24 cellular contexts compared by ENCODE assay signal in the genomic region with DNA sequence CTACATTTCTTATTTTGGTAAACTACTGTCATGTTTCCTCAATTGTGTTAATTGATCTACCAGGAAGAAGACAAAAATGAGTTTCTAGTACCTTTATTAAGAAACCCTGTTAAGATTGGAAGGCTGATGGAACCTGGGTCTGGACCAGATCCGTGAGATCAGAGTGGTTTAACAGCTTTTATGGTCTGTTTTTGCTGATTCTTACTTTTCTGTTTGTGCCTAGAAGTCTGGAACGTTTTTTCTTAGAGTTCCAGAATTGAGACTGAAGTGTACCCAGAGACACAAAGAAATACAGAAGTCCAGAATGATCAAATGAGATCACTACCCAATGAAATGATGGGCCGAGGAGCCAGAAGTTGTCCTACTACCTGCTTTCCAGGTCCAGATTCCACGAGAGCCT. TPM values are rescaled to one million over a fixed set of nuclear protein-coding genes. Genes with fewer than 3 reads are reported as not detected.
DNase-seq lines count a peak whose midpoint lies in the region; ATAC-seq, FAIRE-seq and TF ChIP-seq lines count a peak whose summit lies in the region.
"Had no signal": no experiment of that assay in that cellular context is flagged by ENCODE, and none has a peak within 500 bp of the region (broad histone marks: within the 10 kb centered on the region; RNA-seq: fewer than 3 reads in every experiment).

No MANE protein-coding gene starts in this region.

- WGBS in A549 (ENCODE audit: missing lambda C conversion rate), result 68% methylated on average over 4 of the region's 4 CpGs

- H3K4me2 ChIP-seq in A549, result no peak overlapping the region

- TF ChIP-seq POLR2A in A549 (IDR thresholded peaks at IDR 0.05; ENCODE audit: low read length), result no peak

- H3K4me1 Mint-ChIP-seq in activated CD4-positive, alpha-beta T cell treated with anti-CD3 and anti-CD28 coated beads, Interleukin-2, amount 10 ng/mL, durations not matched to agents 24 days and 14 days, result peaks cover 44% of the 10 kb centered on the region
- peaks cover 52 to 62% (median 58%) of the 10 kb centered on the region in 3 donors for H3K4me1 Mint-ChIP-seq in T-cell
- peaks cover 32 to 79% (median 61%) of the 10 kb centered on the region in 7 donors for H3K4me1 Mint-ChIP-seq in naive thymus-derived CD4-positive, alpha-beta T cell

- no peak for TF ChIP-seq RAD21 in A549 (conservative IDR thresholded peaks at IDR 0.05 in 1 of 2, IDR thresholded peaks at IDR 0.05 in 1 of 2)

- peaks cover 0 to 4% (median 0%) of the 10 kb centered on the region in 3 experiments for H3K36me3 ChIP-seq in naive thymus-derived CD4-positive, alpha-beta T cell (ENCODE audit: control insufficient read depth in 2 of 3, insufficient read depth in 3 of 3, low read length in 3 of 3)

- no peak for DNase-seq in activated CD4-positive, alpha-beta T cell treated with anti-CD3 and anti-CD28 coated beads, Interleukin-2, amount 10 ng/mL, durations not matched to agents 24 days and 14 days
- no peak for DNase-seq in activated CD4-positive, alpha-beta T cell treated with anti-CD3 and anti-CD28 coated beads, Interleukin-2, amount 50 U/mL, for 4 hours
- DNase-seq in A549 (ENCODE audit: low read depth in 1 of 2, low spot score in 1 of 2) (no peak), T-cell (no peak), putamen (ENCODE audit: low spot score) (no peak), SKM-1 treated with dmso at 0.1 percent for 144 hours (lab: John Stamatoyannopoulos, UW; ENCODE audit: unreplicated experiment) (no peak), posterior vena cava (ENCODE audit: low spot score) (no peak)
- DNase-seq in naive thymus-derived CD4-positive, alpha-beta T cell, result no peak
- DNase-seq: COR-L47, GF-D8, GM23248, HCEC 1CT, KBM-7, NCI-H1417 treated with DMSO at 0.1 percent for 48 hours, NCI-H2029, NCI-H2171, NCI-H446, NCI-H69 had no signal

- H3K9me3 ChIP-seq in A549, result no peaks in the 10 kb centered on the region
- H3K9me3 ChIP-seq in naive thymus-derived CD4-positive, alpha-beta T cell (ENCODE audit: control insufficient read depth in 2 of 3, low read length in 3 of 3), result no peaks in the 10 kb centered on the region
- H3K9me3 ChIP-seq: BLaER1 treated with 17β-estradiol and CSF1 and Interleukin-3, amounts not matched to agents 10 nM and 100 nM had no signal

- no peak overlapping the region for H3K4me3 Mint-ChIP-seq in activated CD4-positive, alpha-beta T cell treated with anti-CD3 and anti-CD28 coated beads, Interleukin-2, amount 10 ng/mL, durations not matched to agents 24 days and 14 days
- peak overlapping the region in 1 of 3 donors; percentile 12 for H3K4me3 Mint-ChIP-seq in T-cell
- peak overlapping the region in 7 of 10 donors; percentile 2 to 35 (median 21) for H3K4me3 Mint-ChIP-seq in naive thymus-derived CD4-positive, alpha-beta T cell

- CTCF ChIA-PET in A549 (lab: Yijun Ruan, JAX), result interaction anchor here (0.9 to 1.3 kb wide), 2 partner anchors 20 to 21 kb away, joined by 3 read pairs; no protein-coding TSS in a partner anchor
- CTCF ChIA-PET in T-cell (lab: Charles Lee), result interaction anchor here (0.7 to 1.2 kb wide), 2 partner anchors 25 to 91 kb away, joined by 4 to 6 read pairs; no protein-coding TSS in a partner anchor
- CTCF ChIA-PET in naive thymus-derived CD4-positive, alpha-beta T cell (lab: Charles Lee), result interaction anchor here (0.6 to 2.0 kb wide), 4 partner anchors 9 to 75 kb away, joined by 3 to 5 read pairs (median 3); no protein-coding TSS in a partner anchor

- TF ChIP-seq EP300 in A549 (IDR thresholded peaks at IDR 0.05), result no peak

- intact Hi-C loops in activated CD4-positive, alpha-beta T cell treated with anti-CD3 and anti-CD28 coated beads, Interleukin-2, amount 10 ng/mL, durations not matched to agents 24 days and 14 days (cut with micrococcal nuclease), result no loop called here
- intact Hi-C loops in naive thymus-derived CD4-positive, alpha-beta T cell (cut with micrococcal nuclease), result no loop called here
- intact Hi-C loops in posterior vena cava (cut with DNase I), result no loop called here

- H3K27ac ChIP-seq in A549, result no peak overlapping the region
- peak overlapping the region; percentile 71 for H3K27ac ChIP-seq in naive thymus-derived CD4-positive, alpha-beta T cell (ENCODE audit: low read depth, low read length)
- H3K27ac ChIP-seq: GM23248 had no signal

- H3K4me1 ChIP-seq in A549, result 0 out of 3 replicates have a peak, but pooled peaks cover 3% of the 10 kb centered on the region
- H3K4me1 ChIP-seq in naive thymus-derived CD4-positive, alpha-beta T cell (ENCODE audit: control insufficient read depth in 2 of 2, insufficient read depth in 2 of 2, low read length in 2 of 2), result peaks cover 9 to 32% of the 10 kb centered on the region in 2 donors

- FAIRE-seq in A549 (lab: Jason Lieb, UNC), result no peak
- FAIRE-seq: GM12891, GM18507, RCC 7860 had no signal

- H3K36me3 Mint-ChIP-seq in activated CD4-positive, alpha-beta T cell treated with anti-CD3 and anti-CD28 coated beads, Interleukin-2, amount 10 ng/mL, durations not matched to agents 24 days and 14 days (ENCODE audit: low read depth), result peaks cover 7% of the 10 kb centered on the region
- peaks cover 3% of the 10 kb centered on the region for H3K36me3 Mint-ChIP-seq in T-cell
- peaks cover 7 to 12% (median 9%) of the 10 kb centered on the region in 5 donors for H3K36me3 Mint-ChIP-seq in naive thymus-derived CD4-positive, alpha-beta T cell

- no peak for TF ChIP-seq CTCF in A549 (IDR thresholded peaks at IDR 0.05)

- H3K9me3 Mint-ChIP-seq in activated CD4-positive, alpha-beta T cell treated with anti-CD3 and anti-CD28 coated beads, Interleukin-2, amount 10 ng/mL, durations not matched to agents 24 days and 14 days, result no peaks in the 10 kb centered on the region
- H3K9me3 Mint-ChIP-seq in T-cell, result no peaks in the 10 kb centered on the region
- H3K9me3 Mint-ChIP-seq in naive thymus-derived CD4-positive, alpha-beta T cell, result peaks cover 0 to 4% (median 0%) of the 10 kb centered on the region in 11 donors

- no peak for ATAC-seq in A549
- ATAC-seq in T-cell (replicated peaks in 1 of 4), result no peak
- ATAC-seq in naive thymus-derived CD4-positive, alpha-beta T cell, result no peak

- no peaks in the 10 kb centered on the region for H3K27me3 ChIP-seq in naive thymus-derived CD4-positive, alpha-beta T cell (ENCODE audit: control insufficient read depth in 2 of 2, insufficient read depth in 2 of 2, low read length in 2 of 2)
- H3K27me3 ChIP-seq: BLaER1 treated with 17β-estradiol and CSF1 and Interleukin-3, amounts not matched to agents 10 nM and 100 nM had no signal

- H3K27ac Mint-ChIP-seq in activated CD4-positive, alpha-beta T cell treated with anti-CD3 and anti-CD28 coated beads, Interleukin-2, amount 10 ng/mL, durations not matched to agents 24 days and 14 days, result peak overlapping the region; percentile 66
- H3K27ac Mint-ChIP-seq in T-cell, result peak overlapping the region; percentile 57 to 81
- H3K27ac Mint-ChIP-seq in naive thymus-derived CD4-positive, alpha-beta T cell, result peak overlapping the region in 8 of 9 donors; percentile 53 to 97 (median 92)

- H3K27me3 Mint-ChIP-seq in activated CD4-positive, alpha-beta T cell treated with anti-CD3 and anti-CD28 coated beads, Interleukin-2, amount 10 ng/mL, durations not matched to agents 24 days and 14 days, result no peaks in the 10 kb centered on the region
- H3K27me3 Mint-ChIP-seq in T-cell, result no peaks in the 10 kb centered on the region
- H3K27me3 Mint-ChIP-seq in naive thymus-derived CD4-positive, alpha-beta T cell, result no peaks in the 10 kb centered on the region

- H3K4me3 ChIP-seq in A549, result no peak overlapping the region
- no peak overlapping the region for H3K4me3 ChIP-seq in naive thymus-derived CD4-positive, alpha-beta T cell (ENCODE audit: low read length)
- H3K4me3 ChIP-seq: BLaER1 treated with 17β-estradiol and CSF1 and Interleukin-3, amounts not matched to agents 10 nM and 100 nM; GM23248 had no signal

- POLR2A ChIA-PET in A549 (lab: Yijun Ruan, JAX), result no interaction called here
- POLR2A ChIA-PET in T-cell (lab: Charles Lee), result interaction anchor here (0.7 to 1.7 kb wide), 3 partner anchors 10 to 106 kb away, joined by 3 to 9 read pairs (median 7); no protein-coding TSS in a partner anchor
- POLR2A ChIA-PET in naive thymus-derived CD4-positive, alpha-beta T cell (lab: Charles Lee), result interaction anchor here (1.0 to 25.0 kb wide), 4 partner anchors 9 to 62 kb away, joined by 3 to 774 read pairs (median 158); a partner anchor contains a TSS

RNA-seq across cellular contexts. Expression of a gene that starts 22.5 kb away (rescaled TPM):
- 307 and 321 TPM in 2 replicates for total RNA-seq in activated CD4-positive, alpha-beta T cell treated with anti-CD3 and anti-CD28 coated beads, Interleukin-2, amount 10 ng/mL, durations not matched to agents 24 days and 14 days
- 212 and 251 TPM in 2 replicates for polyA plus RNA-seq in A549 (2011; rRNA removed)
- polyA plus RNA-seq in A549 (2012; cell fraction: cytosol; rRNA removed), result 56.2 and 64.9 TPM in 2 replicates
- polyA plus RNA-seq in A549 (2012; cell fraction: nucleus; rRNA removed), result 19.1 and 31.5 TPM in 2 replicates
- polyA plus RNA-seq in A549 (2017; fragmentation: RNase III; extraction: RNeasy Plus Mini Kit Qiagen cat#74134 plus additional on column Dnase treatment), result 151 to 159 TPM (median 155 TPM) in 3 replicates
- polyA minus RNA-seq in A549 (2011; rRNA and poly(A)+ RNA removed), result 104 and 107 TPM in 2 replicates
- total RNA-seq in T-cell, result 100 to 1,000 TPM; 181 to 348 (median 192) TPM
- 100 to 1,000 TPM; 186 to 385 (median 305) TPM for total RNA-seq in naive thymus-derived CD4-positive, alpha-beta T cell
- 100 to 1,000 TPM; 186 to 427 TPM for polyA plus RNA-seq in naive thymus-derived CD4-positive, alpha-beta T cell
- total RNA-seq in posterior vena cava, result 100 to 1,000 TPM; 214 to 262 TPM

RNA-seq across cellular contexts. Expression of a gene that starts 28.6 kb away (rescaled TPM):
- total RNA-seq in activated CD4-positive, alpha-beta T cell treated with anti-CD3 and anti-CD28 coated beads, Interleukin-2, amount 10 ng/mL, durations not matched to agents 24 days and 14 days, result not detected in 2 replicates
- polyA plus RNA-seq in A549 (2011; rRNA removed) (not detected in 2 replicates), A549 (2017; fragmentation: RNase III; extraction: RNeasy Plus Mini Kit Qiagen cat#74134 plus additional on column Dnase treatment) (not detected in 3 replicates)
- 0.04 TPM in 1 of 2 replicates, not detected in the other for polyA plus RNA-seq in A549 (2012; cell fraction: cytosol; rRNA removed)
- not detected in 2 replicates for polyA plus RNA-seq in A549 (2012; cell fraction: nucleus; rRNA removed)
- not detected in 2 replicates for polyA minus RNA-seq in A549 (2011; rRNA and poly(A)+ RNA removed)
- total RNA-seq in T-cell (10 to 100 TPM in 3 of 5 donors, not detected in 2; 11.4 to 15.6 (median 13.3) TPM), posterior vena cava (1 to 10 TPM in 1 of 2 donors, not detected in 1; 7.6 TPM)
- total RNA-seq in naive thymus-derived CD4-positive, alpha-beta T cell, result not detected
- polyA plus RNA-seq in naive thymus-derived CD4-positive, alpha-beta T cell, result not detected
- total RNA-seq: A172, Daoy, GM23248 had no signal
- polyA plus RNA-seq: GM23248 had no signal

RNA-seq across cellular contexts. Expression of a gene that starts 53.2 kb away (rescaled TPM):
- total RNA-seq in activated CD4-positive, alpha-beta T cell treated with anti-CD3 and anti-CD28 coated beads, Interleukin-2, amount 10 ng/mL, durations not matched to agents 24 days and 14 days, result not detected in 2 replicates
- polyA plus RNA-seq in A549 (2011; rRNA removed), result not detected in 2 replicates
- polyA plus RNA-seq in A549 (2012; cell fraction: cytosol; rRNA removed), result not detected in 2 replicates
- polyA plus RNA-seq in A549 (2012; cell fraction: nucleus; rRNA removed), result not detected in 2 replicates
- not detected in 3 replicates for polyA plus RNA-seq in A549 (2017; fragmentation: RNase III; extraction: RNeasy Plus Mini Kit Qiagen cat#74134 plus additional on column Dnase treatment)
- polyA minus RNA-seq in A549 (2011; rRNA and poly(A)+ RNA removed), result not detected in 2 replicates
- total RNA-seq in T-cell, result 1 to 10 TPM in 3 of 5 donors, not detected in 2; 6.9 to 7.5 (median 7.3) TPM
- total RNA-seq in naive thymus-derived CD4-positive, alpha-beta T cell, result not detected
- not detected for polyA plus RNA-seq in naive thymus-derived CD4-positive, alpha-beta T cell
- total RNA-seq in posterior vena cava, result 1 to 10 TPM in 1 of 2 donors, not detected in 1; 2.5 TPM
- total RNA-seq: A172, Daoy, GM23248 had no signal
- polyA plus RNA-seq: GM23248 had no signal
